ENCODE assay signal across 8 cellular contexts in genomic region chr10:124791378-124792348, GRCh38.
DNase-seq lines count a peak whose midpoint lies in the region; ATAC-seq and TF ChIP-seq lines count a peak whose summit lies in the region.

TSS of gene EEF1AKMT2 (minus strand) at chr10:124791887. CDS start at chr10:124791833, 54 bp downstream.

- H3K27ac Mint-ChIP-seq in activated naive CD8-positive, alpha-beta T cell = peak within 1 kb of the TSS; percentile 97

- intact Hi-C loops in head of caudate nucleus (cut with DNase I) (loop anchor here (5.0 to 10.0 kb wide), 2 partner anchors 49 to 123 kb away; partner anchors contain the start of gene FAM53B), tibial artery (cut with DNase I; ENCODE audit: low total_unique reads) (no loop called here)

- peak; percentile 87 for ATAC-seq in HG02571 (IDR thresholded peaks at IDR 0.05; ENCODE audit: unreplicated experiment)

- peak within 1 kb of the TSS; percentile 99 for H2AFZ ChIP-seq in parathyroid adenoma

- H3K4me2 ChIP-seq in parathyroid adenoma (ENCODE audit: low read length) = peak within 1 kb of the TSS; percentile 99

- H3K9ac ChIP-seq in parathyroid adenoma = peak within 1 kb of the TSS; percentile 88

- no peaks in the 10 kb centered on the region for H3K27me3 Mint-ChIP-seq in activated naive CD8-positive, alpha-beta T cell

- no peaks in the 10 kb centered on the region for H3K27me3 ChIP-seq in parathyroid adenoma (ENCODE audit: control insufficient read depth, insufficient read depth, low read length)
- H3K27me3 ChIP-seq in tibial artery = no peaks in the 10 kb centered on the region

- H3K9me3 Mint-ChIP-seq in activated naive CD8-positive, alpha-beta T cell (ENCODE audit: low read depth) = no peaks in the 10 kb centered on the region

- peaks cover 19% of the 10 kb centered on the region for H3K4me1 Mint-ChIP-seq in activated naive CD8-positive, alpha-beta T cell (ENCODE audit: low read depth)

- peak; percentile 92 for DNase-seq in NAMALWA (ENCODE audit: low spot score)
- DNase-seq in SKM-1 treated with dmso at 0.1 percent for 144 hours (lab: John Stamatoyannopoulos, UW; ENCODE audit: unreplicated experiment) = peak; percentile 62
- peak; percentile 44 to 92 (median 84) for DNase-seq in head of caudate nucleus
- peak; percentile 78 to 88 for DNase-seq in tibial artery

- H3K27ac ChIP-seq in parathyroid adenoma = peak within 1 kb of the TSS; percentile 83
- peak within 1 kb of the TSS; percentile 89 to 94 for H3K27ac ChIP-seq in tibial artery

- peak; percentile 93 for TF ChIP-seq POLR2A in GM10847 (IDR thresholded peaks at IDR 0.05; ENCODE audit: extremely low read depth, insufficient read length)

- H3K4me1 ChIP-seq in parathyroid adenoma = no peaks in the 10 kb centered on the region
- H3K4me1 ChIP-seq in tibial artery = peaks cover 0 to 10% (median 8%) of the 10 kb centered on the region in 4 donors

- H3K4me3 ChIP-seq in parathyroid adenoma (ENCODE audit: low read depth, low read length) = peak within 1 kb of the TSS; percentile 83
- peak within 1 kb of the TSS; percentile 71 to 90 for H3K4me3 ChIP-seq in tibial artery

- TF ChIP-seq CTCF in parathyroid adenoma (IDR thresholded peaks at IDR 0.05) (peak; percentile 60), tibial artery (IDR thresholded peaks at IDR 0.05) (peak; percentile 54 to 66)

- H3K4me3 Mint-ChIP-seq in activated naive CD8-positive, alpha-beta T cell = peak within 1 kb of the TSS; percentile 98

- peaks cover 3% of the 10 kb centered on the region for H3K36me3 Mint-ChIP-seq in activated naive CD8-positive, alpha-beta T cell

- H3K79me2 ChIP-seq in parathyroid adenoma = peaks cover 5% of the 10 kb centered on the region

- H3K36me3 ChIP-seq in parathyroid adenoma (ENCODE audit: control insufficient read depth, insufficient read depth, low read length) (no peaks in the 10 kb centered on the region), tibial artery (peaks cover 0 to 15% (median 0%) of the 10 kb centered on the region in 3 donors)

- H3K9me3 ChIP-seq in parathyroid adenoma (ENCODE audit: control insufficient read depth, low read length) (no peaks in the 10 kb centered on the region), tibial artery (no peaks in the 10 kb centered on the region)

Comparison
In these comparisons a context has a peak if more than half of its experiments do, and no peak if none do; other contexts are left out.
1. Peak in every context shown above with its lines: DNase-seq, ATAC-seq, H3K4me3 ChIP-seq and H3K27ac ChIP-seq.